ENCODE assay signal across 11 cellular contexts in genomic region chr7:104862719-104863118, GRCh38.
A peak's percentile ranks its signal among the peaks of the same experiment; 100 is the strongest.
DNase-seq lines count a peak whose midpoint lies in the region; ATAC-seq, FAIRE-seq and TF ChIP-seq lines count a peak whose summit lies in the region.
"Had no signal": no experiment of that assay in that cellular context is flagged by ENCODE, and none has a peak within 500 bp of the region (broad histone marks: within the 10 kb centered on the region; RNA-seq: fewer than 3 reads in every experiment).

No MANE protein-coding gene starts in this region.

- no peak for FAIRE-seq in small intestine (lab: Jason Lieb, UNC)

- no peak overlapping the region for H3K4me2 ChIP-seq in GM23248 (ENCODE audit: unreplicated experiment)

- 35 to 41% methylated on average over 7 of the region's 7 CpGs for WGBS in GM23248 (ENCODE audit: low coverage in 1 of 2, low lambda C conversion rate in 2 of 2, missing lambda C conversion rate in 2 of 2), 2 experiments
- 76 to 89% (median 86%) methylated on average over 7 of the region's 7 CpGs for WGBS in small intestine, 3 donors

- no peak overlapping the region for H3K9ac ChIP-seq in GM23248

- H3K27ac ChIP-seq in GM23248 (no peak overlapping the region), small intestine (ENCODE audit: low read depth in 1 of 2, low read length in 1 of 2) (no peak overlapping the region)

- no peaks in the 10 kb centered on the region for H3K79me2 ChIP-seq in GM23248 (ENCODE audit: insufficient read depth)

- no peak overlapping the region for H3K4me3 ChIP-seq in GM23248
- no peak overlapping the region for H3K4me3 ChIP-seq in fibroblast of pulmonary artery (replicated peaks; ENCODE audit: low read depth, low read length)
- H3K4me3 ChIP-seq in small intestine (ENCODE audit: low read depth in 1 of 2, low read length in 2 of 2), result no peak overlapping the region

- TF ChIP-seq CTCF in AG09319 (IDR thresholded peaks at IDR 0.05; ENCODE audit: low read depth, low read length) (peak; percentile 10), fibroblast of pulmonary artery (IDR thresholded peaks at IDR 0.05; ENCODE audit: low read length, missing control alignments) (peak; percentile 40)

- no peaks in the 10 kb centered on the region for H3K9me2 ChIP-seq in GM23248 (ENCODE audit: insufficient read depth)

- H2AFZ ChIP-seq in GM23248, result no peak overlapping the region

- no peak for ATAC-seq in GM21515 (IDR thresholded peaks at IDR 0.05; ENCODE audit: unreplicated experiment)

- no peaks in the 10 kb centered on the region for H3K4me1 ChIP-seq in GM23248 (ENCODE audit: insufficient read depth)
- H3K4me1 ChIP-seq in small intestine (ENCODE audit: control insufficient read depth in 2 of 2, insufficient read depth in 1 of 2, low read depth in 1 of 2, low read length in 1 of 2), result no peaks in the 10 kb centered on the region

- H4K20me1 ChIP-seq in GM23248 (ENCODE audit: insufficient read depth), result no peaks in the 10 kb centered on the region

- H3K27me3 ChIP-seq in GM23248 (replicated peaks; ENCODE audit: insufficient read depth) (peaks cover 37% of the 10 kb centered on the region), small intestine (ENCODE audit: control insufficient read depth in 2 of 2, insufficient read depth in 2 of 2, low read length in 2 of 2) (peaks cover 0 to 3% of the 10 kb centered on the region in 2 donors)

- H3F3A ChIP-seq in GM23248 (ENCODE audit: insufficient read depth), result no peaks in the 10 kb centered on the region

- H3K36me3 ChIP-seq in GM23248 (ENCODE audit: low read depth) (no peaks in the 10 kb centered on the region), small intestine (ENCODE audit: control insufficient read depth in 2 of 2, insufficient read depth in 2 of 2, low read length in 2 of 2) (no peaks in the 10 kb centered on the region)

- in situ Hi-C loops in GM23248 (cut with MboI), result no loop called here

- H3K9me3 ChIP-seq in GM23248 (ENCODE audit: low read depth), result no peaks in the 10 kb centered on the region
- no peaks in the 10 kb centered on the region for H3K9me3 ChIP-seq in small intestine (ENCODE audit: control insufficient read depth, low read depth)

- DNase-seq in AG09319 (ENCODE audit: extremely low read depth, low read depth) (no peak), GM23248 (peak; percentile 23), OCI-M1 (lab: John Stamatoyannopoulos, UW) (peak; percentile 39), fibroblast of pulmonary artery (ENCODE audit: low read depth) (peak; percentile 10), dedifferentiated amniotic fluid mesenchymal stem cell (ENCODE audit: extremely low spot score) (no peak), small intestine (no peak)
- no peak for DNase-seq in stimulated activated CD8-positive, alpha-beta memory T cell treated with anti-CD3 and anti-CD28 coated beads, Interleukin-4, amount 100 ng/mL, for 48 hours
- DNase-seq: cerebellar nuclear complex, GF-D8, nucleus accumbens had no signal

Comparison
In these comparisons a context has a peak if more than half of its experiments do, and no peak if none do; other contexts are left out.
1. DNase-seq: peak in GM23248 (single experiment), OCI-M1 (single experiment) and fibroblast of pulmonary artery (single experiment); none in AG09319 (single experiment), dedifferentiated amniotic fluid mesenchymal stem cell (single experiment), stimulated activated CD8-positive, alpha-beta memory T cell treated with anti-CD3 and anti-CD28 coated beads, Interleukin-4, amount 100 ng/mL, for 48 hours (single experiment) and small intestine (single experiment).